19 cellular contexts compared by ENCODE assay signal in genomic region chr15:75185271-75186029, GRCh38.
"Had no signal": no experiment of that assay in that cellular context is flagged by ENCODE, and none has a peak within 500 bp of the region (broad histone marks: within the 10 kb centered on the region; RNA-seq: fewer than 3 reads in every experiment).

No MANE protein-coding gene starts in this region.

- H3K9me3 Mint-ChIP-seq: activated CD4-positive, alpha-beta T cell treated with anti-CD3 and anti-CD28 coated beads, Interleukin-2, amount 10 ng/mL, durations not matched to agents 24 days and 14 days; activated CD8-positive, alpha-beta T cell treated with anti-CD3 and anti-CD28 coated beads for 36 hours; activated naive CD8-positive, alpha-beta T cell treated with anti-CD3 and anti-CD28 coated beads, Interleukin-2, amount 10 ng/mL, durations not matched to agents 7 days and 5 days; activated T-helper 2 cell treated with anti-CD3 and anti-CD28 coated beads, Interferon-gamma antibody, Interleukin-2, Interleukin-4, amounts not matched to agents 10 μg/mL and 5 μg/mL and 100 μg/mL, durations not matched to agents 14 hours and 24 hours and 36 hours; effector memory CD8-positive, alpha-beta T cell; natural killer cell had no signal

- H3K27me3 ChIP-seq: cardiac muscle cell, thyroid gland had no signal

- H3K36me3 ChIP-seq: cardiac muscle cell, thyroid gland had no signal

- DNase-seq: activated B cell treated with CpG ODN at 0.5 μM for 24 hours; activated CD4-positive, alpha-beta T cell treated with anti-CD3 and anti-CD28 coated beads, Interleukin-2, amount 10 ng/mL, durations not matched to agents 24 days and 14 days; activated CD8-positive, alpha-beta T cell treated with anti-CD3 and anti-CD28 coated beads for 36 hours; activated naive CD4-positive, alpha-beta T cell treated with Interleukin-2 at 50 U/mL for 16 hours; activated naive CD8-positive, alpha-beta T cell treated with anti-CD3 and anti-CD28 coated beads, Interleukin-2, amount 10 ng/mL, durations not matched to agents 7 days and 5 days; activated T-cell treated with anti-CD3 and anti-CD28 coated beads, Interleukin-2, amount 50 U/mL, for 1 hour; amygdala; effector memory CD8-positive, alpha-beta T cell; glutamatergic neuron; hypothalamus; natural killer cell; stimulated activated naive CD4-positive, alpha-beta T cell; T-helper 2 cell had no signal

- H3K9me3 ChIP-seq: thyroid gland had no signal

- H3K27ac Mint-ChIP-seq: activated B cell treated with CpG ODN at 0.5 μM for 24 hours; activated CD4-positive, alpha-beta T cell treated with anti-CD3 and anti-CD28 coated beads, Interleukin-2, amount 10 ng/mL, durations not matched to agents 24 days and 14 days; activated CD8-positive, alpha-beta T cell treated with anti-CD3 and anti-CD28 coated beads for 36 hours; activated naive CD8-positive, alpha-beta T cell treated with anti-CD3 and anti-CD28 coated beads, Interleukin-2, amount 10 ng/mL, durations not matched to agents 7 days and 5 days; activated T-helper 2 cell treated with anti-CD3 and anti-CD28 coated beads, Interferon-gamma antibody, Interleukin-2, Interleukin-4, amounts not matched to agents 10 μg/mL and 5 μg/mL and 100 μg/mL, durations not matched to agents 14 hours and 24 hours and 36 hours; effector memory CD8-positive, alpha-beta T cell; natural killer cell had no signal

- H3K36me3 Mint-ChIP-seq: activated naive CD8-positive, alpha-beta T cell treated with anti-CD3 and anti-CD28 coated beads, Interleukin-2, amount 10 ng/mL, durations not matched to agents 7 days and 5 days; natural killer cell had no signal

- H3K27ac ChIP-seq: cardiac muscle cell had no signal

- H3K4me3 ChIP-seq: cardiac muscle cell, lung, thyroid gland had no signal

- H3K4me3 Mint-ChIP-seq: activated B cell treated with CpG ODN at 0.5 μM for 24 hours; activated CD4-positive, alpha-beta T cell treated with anti-CD3 and anti-CD28 coated beads, Interleukin-2, amount 10 ng/mL, durations not matched to agents 24 days and 14 days; activated CD8-positive, alpha-beta T cell treated with anti-CD3 and anti-CD28 coated beads for 36 hours; activated naive CD8-positive, alpha-beta T cell treated with anti-CD3 and anti-CD28 coated beads, Interleukin-2, amount 10 ng/mL, durations not matched to agents 7 days and 5 days; effector memory CD8-positive, alpha-beta T cell; natural killer cell had no signal

- ATAC-seq: activated CD8-positive, alpha-beta T cell treated with anti-CD3 and anti-CD28 coated beads for 36 hours; effector memory CD8-positive, alpha-beta T cell; natural killer cell had no signal

- FAIRE-seq: keratinocyte, TTC549 had no signal
